ENCODE assay signal across 8 cellular contexts in the genomic region with DNA sequence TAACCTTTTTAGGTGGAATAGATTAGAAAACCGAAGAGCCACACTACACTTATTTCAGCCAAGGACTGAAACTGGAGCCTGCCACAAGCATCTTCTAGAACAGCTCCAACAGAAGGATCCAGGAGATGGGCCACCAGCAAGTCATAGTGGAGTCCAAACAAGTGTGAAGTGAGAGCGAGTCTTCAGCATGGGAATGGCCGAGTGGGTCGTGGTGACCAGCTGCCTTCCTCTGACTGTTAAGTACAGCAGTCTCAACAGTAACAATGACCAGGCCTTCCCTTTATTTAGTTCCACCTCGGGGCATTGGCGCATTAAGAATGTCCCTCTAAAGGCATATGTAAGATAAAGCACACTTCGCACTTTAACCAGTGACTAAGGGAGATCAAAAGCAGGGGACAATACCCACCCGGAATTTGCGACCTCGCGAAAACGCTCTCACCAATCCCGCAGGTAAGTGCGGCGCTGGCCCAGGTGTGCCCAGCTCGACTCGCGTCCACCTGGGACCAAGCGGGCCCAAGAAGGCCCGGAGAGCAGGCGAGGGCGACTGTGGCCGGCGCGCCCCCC. TPM values are rescaled to one million over a fixed set of nuclear protein-coding genes. Genes with fewer than 3 reads are reported as not detected.
DNase-seq lines count a peak whose midpoint lies in the region; ATAC-seq and TF ChIP-seq lines count a peak whose summit lies in the region.

No MANE protein-coding gene starts in this region.

- no peak for DNase-seq in activated T-cell treated with anti-CD3 and anti-CD28 coated beads, Interleukin-2, amount 50 U/mL, for 24 hours
- no peak for DNase-seq in activated T-cell treated with anti-CD3 and anti-CD28 coated beads for 4 hours
- DNase-seq in upper lobe of left lung: peak in 1 of 2 donors; percentile 36
- DNase-seq in 8988T: no peak
- no peak for DNase-seq in NCI-H1417 (lab: John Stamatoyannopoulos, UW)

- H3K36me3 Mint-ChIP-seq in activated T-cell treated with anti-CD3 and anti-CD28 coated beads, Interleukin-2, amount 50 U/mL, for 24 hours (ENCODE audit: low read depth): no peaks in the 10 kb centered on the region

- peak overlapping the region; percentile 65 to 84 for H3K4me3 ChIP-seq in duodenal mucosa (ENCODE audit: low read depth in 1 of 2, low read length in 2 of 2)
- H3K4me3 ChIP-seq in mucosa of stomach (ENCODE audit: low read length): peak overlapping the region; percentile 47
- H3K4me3 ChIP-seq in upper lobe of left lung: peak overlapping the region; percentile 81 to 89 (median 84)

- peak; percentile 5 to 15 for ATAC-seq in upper lobe of left lung (ENCODE audit: low FRiP score in 2 of 2)
- ATAC-seq in HG02798 (IDR thresholded peaks at IDR 0.05; ENCODE audit: poor library complexity, unreplicated experiment): no peak

- H3K27me3 Mint-ChIP-seq in activated T-cell treated with anti-CD3 and anti-CD28 coated beads, Interleukin-2, amount 50 U/mL, for 24 hours: peaks cover 41% of the 10 kb centered on the region

- H3K9ac ChIP-seq in duodenal mucosa (ENCODE audit: low read depth in 1 of 2, low read length in 2 of 2): peak overlapping the region; percentile 77 to 88
- H3K9ac ChIP-seq in mucosa of stomach (ENCODE audit: low read length): peak overlapping the region; percentile 85

- no peak for TF ChIP-seq POLR2A in upper lobe of left lung (IDR thresholded peaks at IDR 0.05)

- TF ChIP-seq CTCF in upper lobe of left lung (IDR thresholded peaks at IDR 0.05): no peak

- 14 to 37% methylated on average over 13 to 25 of the region's 25 CpGs for WGBS in upper lobe of left lung, 2 donors

- no peak overlapping the region for H3K27ac Mint-ChIP-seq in activated T-cell treated with anti-CD3 and anti-CD28 coated beads, Interleukin-2, amount 50 U/mL, for 24 hours

- peaks cover 6% of the 10 kb centered on the region for H3K4me1 Mint-ChIP-seq in activated T-cell treated with anti-CD3 and anti-CD28 coated beads, Interleukin-2, amount 50 U/mL, for 24 hours (ENCODE audit: low read depth)

- H3K36me3 ChIP-seq in duodenal mucosa (ENCODE audit: control insufficient read depth in 1 of 2, insufficient read depth in 2 of 2, low read length in 2 of 2) (no peaks in the 10 kb centered on the region), mucosa of stomach (ENCODE audit: control insufficient read depth, insufficient read depth, low read length) (no peaks in the 10 kb centered on the region), upper lobe of left lung (no peaks in the 10 kb centered on the region)

- peak overlapping the region; percentile 35 for H3K4me3 Mint-ChIP-seq in activated T-cell treated with anti-CD3 and anti-CD28 coated beads, Interleukin-2, amount 50 U/mL, for 24 hours

- TF ChIP-seq EP300 in upper lobe of left lung (IDR thresholded peaks at IDR 0.05): no peak

- H3K27me3 ChIP-seq in duodenal mucosa (ENCODE audit: control insufficient read depth in 1 of 2, insufficient read depth in 2 of 2, low read length in 2 of 2) (no peaks in the 10 kb centered on the region), mucosa of stomach (ENCODE audit: control insufficient read depth, insufficient read depth, low read length) (no peaks in the 10 kb centered on the region), upper lobe of left lung (no peaks in the 10 kb centered on the region)

- H3K9me3 ChIP-seq in duodenal mucosa (ENCODE audit: control insufficient read depth in 1 of 2, low read length in 2 of 2) (no peaks in the 10 kb centered on the region), mucosa of stomach (ENCODE audit: control insufficient read depth, low read length) (no peaks in the 10 kb centered on the region), upper lobe of left lung (no peaks in the 10 kb centered on the region)

- peaks cover 5 to 12% of the 10 kb centered on the region in 2 donors for H3K4me1 ChIP-seq in duodenal mucosa (ENCODE audit: control insufficient read depth in 1 of 2, insufficient read depth in 2 of 2, low read length in 2 of 2)
- no peaks in the 10 kb centered on the region for H3K4me1 ChIP-seq in mucosa of stomach (ENCODE audit: control insufficient read depth, insufficient read depth, low read length)
- H3K4me1 ChIP-seq in upper lobe of left lung: peaks cover 3 to 14% (median 9%) of the 10 kb centered on the region in 4 donors

- peaks cover 3% of the 10 kb centered on the region for H3K9me3 Mint-ChIP-seq in activated T-cell treated with anti-CD3 and anti-CD28 coated beads, Interleukin-2, amount 50 U/mL, for 24 hours

- peak overlapping the region; percentile 77 for H3K27ac ChIP-seq in duodenal mucosa (ENCODE audit: low read depth, low read length)
- peak overlapping the region; percentile 89 to 96 (median 91) for H3K27ac ChIP-seq in upper lobe of left lung

RNA-seq across cellular contexts. Expression of a gene that starts 1.1 kb away (rescaled TPM):
- total RNA-seq in upper lobe of left lung: 10 to 100 TPM; 13.2 to 29.1 (median 14.8) TPM
